ENCODE assay signal across 1 cellular context in genomic region chr6:85363870-85364269, GRCh38.
TF ChIP-seq lines count a peak whose summit lies in the region.

No MANE protein-coding gene starts in this region.

TF ChIP-seq in HCT116, 20 proteins besides CTCF, POLR2A, EP300 and RAD21 (continued from another document):
- no peak for TF ChIP-seq REST (IDR thresholded peaks at IDR 0.05; ENCODE audit: low read depth)
- no peak for TF ChIP-seq MAX (IDR thresholded peaks at IDR 0.05)
- no peak for TF ChIP-seq SRF (IDR thresholded peaks at IDR 0.05; ENCODE audit: low read depth)
- TF ChIP-seq FOSL1 (IDR thresholded peaks at IDR 0.05; ENCODE audit: low read depth) = no peak
- TF ChIP-seq EZH2 (IDR thresholded peaks at IDR 0.05) = no peak
- no peak for TF ChIP-seq ATF3 (IDR thresholded peaks at IDR 0.05)
- no peak for TF ChIP-seq JUND (IDR thresholded peaks at IDR 0.05)
- TF ChIP-seq CBX3 (IDR thresholded peaks at IDR 0.05; ENCODE audit: low read depth) = no peak
- no peak for TF ChIP-seq SIN3A (IDR thresholded peaks at IDR 0.05; ENCODE audit: low read depth)
- no peak for TF ChIP-seq ZNF274 (IDR thresholded peaks at IDR 0.05; ENCODE audit: low read depth, low read length)
